In the genomic region with DNA sequence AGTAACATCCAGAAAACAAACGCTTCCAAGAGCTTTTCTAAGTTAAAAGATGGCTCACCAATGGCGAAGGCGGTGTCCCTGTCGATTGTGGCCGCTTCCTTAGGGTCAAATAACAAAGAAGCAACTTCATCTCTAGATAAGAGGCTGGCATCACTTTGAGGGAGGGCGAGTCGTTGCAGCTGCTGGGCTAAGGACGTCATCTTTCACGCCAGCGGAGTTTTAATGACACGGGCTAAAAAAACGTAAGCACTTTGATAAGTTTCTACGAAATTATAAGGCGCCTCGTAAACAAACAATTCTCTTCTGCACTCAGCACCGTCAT, we compare ENCODE assay signal across 8 cellular contexts. TPM values are rescaled to one million over a fixed set of nuclear protein-coding genes. Genes with fewer than 3 reads are reported as not detected.
DNase-seq lines count a peak whose midpoint lies in the region; ATAC-seq and TF ChIP-seq lines count a peak whose summit lies in the region.

No MANE protein-coding gene starts in this region.

- peaks cover 9% of the 10 kb centered on the region for H3K27me3 Mint-ChIP-seq in activated naive CD8-positive, alpha-beta T cell

- no peak for TF ChIP-seq POLR2A in stomach (IDR thresholded peaks at IDR 0.05)

- intact Hi-C loops in left ventricle myocardium inferior (cut with micrococcal nuclease) (no loop called here), left ventricle myocardium superior (cut with micrococcal nuclease) (no loop called here), stomach (cut with DNase I; ENCODE audit: low total_unique reads) (no loop called here)

- H3K27ac ChIP-seq in left ventricle myocardium inferior (replicated peaks) (peak overlapping the region; percentile 90), stomach (peak overlapping the region in 4 of 5 donors; percentile 81 to 89 (median 88))

- H3K27ac Mint-ChIP-seq in activated naive CD8-positive, alpha-beta T cell = peak overlapping the region; percentile 95

- peak overlapping the region; percentile 88 for H3K4me3 ChIP-seq in left ventricle myocardium inferior
- H3K4me3 ChIP-seq in stomach = peak overlapping the region; percentile 77 to 98 (median 92)

- H3K4me1 Mint-ChIP-seq in activated naive CD8-positive, alpha-beta T cell (ENCODE audit: low read depth) = peaks cover 33% of the 10 kb centered on the region

- DNase-seq in left ventricle myocardium inferior (no peak), left ventricle myocardium superior (no peak), iPS-NIHi11 (ENCODE audit: low spot score) (peak; percentile 20), stomach (no peak), NCI-H1930 (lab: John Stamatoyannopoulos, UW) (no peak)

- peak overlapping the region; percentile 99 for H3K4me3 Mint-ChIP-seq in activated naive CD8-positive, alpha-beta T cell

- no peak for TF ChIP-seq EP300 in stomach (IDR thresholded peaks at IDR 0.05)

- H3K36me3 ChIP-seq in left ventricle myocardium inferior (peaks cover 17% of the 10 kb centered on the region), stomach (peaks cover 0 to 37% (median 35%) of the 10 kb centered on the region in 4 donors)

- H3K9me3 ChIP-seq in left ventricle myocardium inferior (replicated peaks) (no peaks in the 10 kb centered on the region), stomach (no peaks in the 10 kb centered on the region)

- 0 to 2% (median 1%) methylated on average over 16 of the region's 16 CpGs for WGBS in stomach, 5 donors

- peaks cover 4% of the 10 kb centered on the region for H3K36me3 Mint-ChIP-seq in activated naive CD8-positive, alpha-beta T cell

- H3K27me3 ChIP-seq in left ventricle myocardium inferior (ENCODE audit: low read depth) (no peaks in the 10 kb centered on the region), stomach (peaks cover 0 to 7% (median 0%) of the 10 kb centered on the region in 3 donors)

- no peak for TF ChIP-seq CTCF in left ventricle myocardium inferior (IDR thresholded peaks at IDR 0.05; ENCODE audit: borderline replicate concordance)
- TF ChIP-seq CTCF in stomach (IDR thresholded peaks at IDR 0.05) = no peak

- ATAC-seq in left ventricle myocardium superior = no peak
- ATAC-seq in HG03457 (IDR thresholded peaks at IDR 0.05; ENCODE audit: unreplicated experiment) = peak; percentile 6
- ATAC-seq in HG03159 (IDR thresholded peaks at IDR 0.05; ENCODE audit: unreplicated experiment) = no peak

- H3K4me1 ChIP-seq in left ventricle myocardium inferior (peaks cover 29% of the 10 kb centered on the region), stomach (peaks cover 8 to 26% (median 21%) of the 10 kb centered on the region in 4 donors)

- H3K9me3 Mint-ChIP-seq in activated naive CD8-positive, alpha-beta T cell (ENCODE audit: low read depth) = no peaks in the 10 kb centered on the region

RNA-seq across cellular contexts. Expression of a gene that starts 0.5 kb away (rescaled TPM):
- total RNA-seq in left ventricle myocardium inferior (12.8 TPM), left ventricle myocardium superior (11.3 TPM), stomach (10 to 100 TPM; 10.1 to 51.8 (median 25.6) TPM)
- 1 to 10 TPM; 2.4 to 3.8 (median 3.1) TPM for polyA plus RNA-seq in stomach
